16 cellular contexts compared by ENCODE assay signal in the genomic region with DNA sequence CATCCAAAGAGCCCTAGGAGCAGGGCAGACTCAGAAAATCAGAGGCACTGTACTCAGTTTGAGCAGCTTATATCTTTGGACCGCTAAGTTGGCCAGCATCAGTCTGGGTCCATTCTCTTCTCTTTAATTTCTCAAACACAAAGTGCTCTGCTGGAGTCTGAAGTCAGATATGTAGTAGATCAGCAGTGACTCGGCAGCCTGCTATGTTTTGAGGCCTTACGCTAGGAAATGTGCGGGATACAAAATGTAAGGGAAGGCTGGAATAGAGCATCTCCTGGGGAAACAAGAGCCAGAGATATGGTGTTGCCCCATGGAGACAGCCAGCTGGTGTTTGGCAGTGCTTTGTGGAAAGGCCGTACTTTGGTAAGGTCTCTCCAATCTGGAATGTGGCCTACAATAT.
A peak's percentile ranks its signal among the peaks of the same experiment; 100 is the strongest.
DNase-seq lines count a peak whose midpoint lies in the region; FAIRE-seq and TF ChIP-seq lines count a peak whose summit lies in the region.
"Had no signal": no experiment of that assay in that cellular context is flagged by ENCODE, and none has a peak within 500 bp of the region (broad histone marks: within the 10 kb centered on the region; RNA-seq: fewer than 3 reads in every experiment).

No MANE protein-coding gene starts in this region.

- H3K9me3 Mint-ChIP-seq in MCF 10A (ENCODE audit: unreplicated experiment) = peaks cover 8% of the 10 kb centered on the region

- H3K4me3 ChIP-seq in adipocyte (ENCODE audit: low read length) = no peak overlapping the region
- no peak overlapping the region for H3K4me3 ChIP-seq in endothelial cell of umbilical vein (replicated peaks in 1 of 3; ENCODE audit: insufficient read depth in 1 of 3, low read depth in 1 of 3, low read length in 3 of 3)
- H3K4me3 ChIP-seq in osteoblast (ENCODE audit: insufficient read depth, low read length) = no peak overlapping the region
- H3K4me3 ChIP-seq: K562, Peyer's patch had no signal

- no peaks in the 10 kb centered on the region for H3K36me3 ChIP-seq in adipocyte (ENCODE audit: control insufficient read depth, insufficient read depth, low read length, severe bottlenecking)
- no peaks in the 10 kb centered on the region for H3K36me3 ChIP-seq in endothelial cell of umbilical vein (ENCODE audit: control insufficient read depth in 2 of 2, extremely low read depth in 1 of 2, insufficient read depth in 2 of 2, low read length in 2 of 2)
- no peaks in the 10 kb centered on the region for H3K36me3 ChIP-seq in osteoblast (ENCODE audit: insufficient read depth, low read length)
- H3K36me3 ChIP-seq: Peyer's patch had no signal

- H4K20me1 ChIP-seq in endothelial cell of umbilical vein (replicated peaks; ENCODE audit: control insufficient read depth, extremely low read depth, insufficient read depth, low read length) (no peaks in the 10 kb centered on the region), osteoblast (ENCODE audit: insufficient read depth, low read length) (no peaks in the 10 kb centered on the region)

- no peak overlapping the region for H3K27ac Mint-ChIP-seq in MCF 10A (ENCODE audit: low read depth, unreplicated experiment)

- H2AFZ ChIP-seq in endothelial cell of umbilical vein (ENCODE audit: low read depth, low read length) (no peak overlapping the region), osteoblast (ENCODE audit: low read length) (no peak overlapping the region)

- H3K4me2 ChIP-seq in endothelial cell of umbilical vein (ENCODE audit: insufficient read depth, low read length) (no peak overlapping the region), osteoblast (ENCODE audit: insufficient read depth, low read length) (no peak overlapping the region)

- H3K27me3 Mint-ChIP-seq in MCF 10A (ENCODE audit: insufficient read depth, unreplicated experiment) = no peaks in the 10 kb centered on the region

- H3K9ac ChIP-seq in adipocyte (ENCODE audit: low read length) (no peak overlapping the region), endothelial cell of umbilical vein (replicated peaks; ENCODE audit: extremely low read depth, insufficient read depth, low read length) (no peak overlapping the region)

- H3K4me1 Mint-ChIP-seq in MCF 10A (ENCODE audit: insufficient read depth, unreplicated experiment) = no peaks in the 10 kb centered on the region

- POLR2A ChIA-PET in endothelial cell of umbilical vein (lab: Charles Lee) (no interaction called here), MCF 10A (lab: Yijun Ruan, JAX) (no interaction called here)

- peaks cover 16% of the 10 kb centered on the region for H3K36me3 Mint-ChIP-seq in MCF 10A (ENCODE audit: insufficient read depth, unreplicated experiment)

- H3K9me1 ChIP-seq in endothelial cell of umbilical vein (replicated peaks; ENCODE audit: control insufficient read depth, extremely low read depth, insufficient read depth, low read length) = no peaks in the 10 kb centered on the region

- BruUV-seq in endothelial cell of umbilical vein (replicated peaks; lab: Mats Ljungman, UMichigan) (no TSS peak), MCF 10A (replicated peaks; lab: Mats Ljungman, UMichigan) (no TSS peak)

- no peaks in the 10 kb centered on the region for H3K9me3 ChIP-seq in adipocyte (ENCODE audit: control insufficient read depth, low read length)
- no peaks in the 10 kb centered on the region for H3K9me3 ChIP-seq in endothelial cell of umbilical vein (replicated peaks; ENCODE audit: control insufficient read depth, insufficient read depth, low read length)
- no peaks in the 10 kb centered on the region for H3K9me3 ChIP-seq in osteoblast (ENCODE audit: low read depth, low read length)
- H3K9me3 ChIP-seq: Peyer's patch had no signal

- H3K27me3 ChIP-seq in adipocyte (replicated peaks; ENCODE audit: control insufficient read depth, insufficient read depth, low read length) (no peaks in the 10 kb centered on the region), endothelial cell of umbilical vein (ENCODE audit: control insufficient read depth in 2 of 2, insufficient read depth in 2 of 2, low read length in 2 of 2) (no peaks in the 10 kb centered on the region), osteoblast (ENCODE audit: insufficient read depth, low read length) (no peaks in the 10 kb centered on the region)
- H3K27me3 ChIP-seq: Peyer's patch had no signal

- dilution Hi-C loops in endothelial cell of umbilical vein (cut with MboI; ENCODE audit: extremely low pct_ligation_motif_present, low sequenced_read_pairs) = no loop called here

- FAIRE-seq in endothelial cell of umbilical vein (lab: Jason Lieb, UNC) = peak; percentile 8
- FAIRE-seq: H54, K562 had no signal

- H3K4me1 ChIP-seq in adipocyte (ENCODE audit: control insufficient read depth, insufficient read depth, low read length) = peaks cover 2% of the 10 kb centered on the region
- no peaks in the 10 kb centered on the region for H3K4me1 ChIP-seq in endothelial cell of umbilical vein (ENCODE audit: control insufficient read depth, extremely low read depth, insufficient read depth, low read length)
- peaks cover 6% of the 10 kb centered on the region for H3K4me1 ChIP-seq in osteoblast (ENCODE audit: insufficient read depth, low read length)
- H3K4me1 ChIP-seq: Peyer's patch had no signal

- TF ChIP-seq CTCF in endothelial cell of umbilical vein (IDR thresholded peaks at IDR 0.05; ENCODE audit: extremely low read depth in 1 of 2, insufficient read depth in 1 of 2, low read depth in 1 of 2, low read length in 2 of 2) (no peak), osteoblast (IDR thresholded peaks at IDR 0.05; ENCODE audit: extremely low read depth, low read depth, low read length) (no peak), MCF 10A (IDR thresholded peaks at IDR 0.05; ENCODE audit: unreplicated experiment) (no peak)

- intact Hi-C loops in endothelial cell of umbilical vein (cut with micrococcal nuclease) (loop anchor here (10.0 kb wide), 1 partner anchor 57 kb away; no protein-coding TSS in a partner anchor), MCF 10A (cut with micrococcal nuclease) (no loop called here)

- TF ChIP-seq POLR2A in endothelial cell of umbilical vein (IDR thresholded peaks at IDR 0.05; ENCODE audit: low read depth, low read length) = no peak

- H3K27ac ChIP-seq in endothelial cell of umbilical vein (ENCODE audit: insufficient read depth, low read depth, low read length) = no peak overlapping the region
- H3K27ac ChIP-seq in osteoblast (ENCODE audit: low read depth, low read length) = no peak overlapping the region
- H3K27ac ChIP-seq: Peyer's patch had no signal

- no peak overlapping the region for H3K4me3 Mint-ChIP-seq in MCF 10A (ENCODE audit: unreplicated experiment)

- CTCF ChIA-PET in endothelial cell of umbilical vein (lab: Charles Lee) = no interaction called here
- CTCF ChIA-PET in MCF 10A (lab: Yijun Ruan, JAX) = no interaction called here

- no peaks in the 10 kb centered on the region for H3K79me2 ChIP-seq in endothelial cell of umbilical vein (ENCODE audit: control insufficient read depth, insufficient read depth, low read length)
- no peaks in the 10 kb centered on the region for H3K79me2 ChIP-seq in osteoblast (ENCODE audit: insufficient read depth, low read length)

- DNase-seq in EL (peak; percentile 46), adipocyte (ENCODE audit: low read depth) (peak; percentile 37), endothelial cell of umbilical vein (ENCODE audit: low read depth, low spot score) (no peak), osteoblast (ENCODE audit: insufficient read length, low spot score, missing footprints) (peak; percentile 17), MCF 10A (ENCODE audit: unreplicated experiment) (no peak), NCI-H1092 treated with DMSO at 0.1 percent for 48 hours (lab: John Stamatoyannopoulos, UW) (no peak), D341Med (ENCODE audit: low spot score) (no peak)
- DNase-seq: COR-L47, DMS153, NCI-H1436 treated with DMSO at 0.1 percent for 48 hours, NCI-H2081 treated with DMSO at 0.1 percent for 48 hours, NCI-H510A treated with DMSO at 0.1 percent for 48 hours, Peyer's patch, Right ventricle myocardium superior had no signal

TF ChIP-seq in endothelial cell of umbilical vein, 7 proteins besides CTCF, POLR2A, EP300 and RAD21:
- TF ChIP-seq EZH2 (IDR thresholded peaks at IDR 0.05; ENCODE audit: borderline replicate concordance, low read depth, low read length, severe bottlenecking) = no peak
- no peak for TF ChIP-seq POLR2AphosphoS5 (IDR thresholded peaks at IDR 0.05; ENCODE audit: insufficient read depth, low read depth, low read length)
- TF ChIP-seq GATA2 (IDR thresholded peaks at IDR 0.05; ENCODE audit: insufficient read depth, insufficient read length, low read depth, low read length) = no peak
- TF ChIP-seq JUN (IDR thresholded peaks at IDR 0.05; ENCODE audit: borderline replicate concordance, insufficient read depth, insufficient read length, low read depth) = no peak
- TF ChIP-seq, protein P1, sequence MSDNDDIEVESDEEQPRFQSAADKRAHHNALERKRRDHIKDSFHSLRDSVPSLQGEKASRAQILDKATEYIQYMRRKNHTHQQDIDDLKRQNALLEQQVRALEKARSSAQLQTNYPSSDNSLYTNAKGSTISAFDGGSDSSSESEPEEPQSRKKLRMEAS (IDR thresholded peaks at IDR 0.05; ENCODE audit: insufficient read depth, insufficient read length) = no peak
- no peak for TF ChIP-seq MYC (IDR thresholded peaks at IDR 0.05; ENCODE audit: low read depth, low read length)
- no peak for TF ChIP-seq FOS (IDR thresholded peaks at IDR 0.05; ENCODE audit: borderline replicate concordance, insufficient read depth, low read length)
TF ChIP-seq in endothelial cell of umbilical vein: peak in this region for 0.

Comparison
In these comparisons a context has a peak if more than half of its experiments do, and no peak if none do; other contexts are left out.
1. DNase-seq: peak in EL (single experiment), adipocyte (single experiment) and osteoblast (single experiment); none in endothelial cell of umbilical vein (single experiment), MCF 10A (single experiment), NCI-H1092 treated with DMSO at 0.1 percent for 48 hours (single experiment) and D341Med (single experiment).